Comparison of ENCODE assay signal across 20 cellular contexts in the genomic region with DNA sequence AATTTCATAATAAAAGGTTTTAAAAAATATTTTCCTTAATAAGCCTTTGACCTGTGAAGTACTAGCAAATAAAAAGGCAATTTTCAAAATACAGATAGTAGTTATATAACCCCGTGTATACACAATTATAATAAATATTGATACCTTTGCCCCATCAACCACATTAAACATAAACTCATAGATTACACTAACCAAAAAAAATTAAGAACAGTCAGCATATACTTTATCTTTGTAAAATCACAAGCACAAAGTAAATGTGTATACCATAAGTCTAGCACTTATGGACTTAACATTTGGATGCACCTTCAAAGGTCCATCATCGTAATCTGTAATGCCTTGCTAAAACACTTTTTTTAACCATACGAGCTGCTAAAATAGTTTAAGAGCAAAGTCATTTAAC.
"Had no signal": no experiment of that assay in that cellular context is flagged by ENCODE, and none has a peak within 500 bp of the region (broad histone marks: within the 10 kb centered on the region; RNA-seq: fewer than 3 reads in every experiment).

No MANE protein-coding gene starts in this region.

- H3K9me3 ChIP-seq: SJSA1 had no signal

- H3K4me1 ChIP-seq: SJSA1 had no signal

- H3K4me3 ChIP-seq: MG63, SJSA1, SK-N-MC had no signal

- H3K27ac ChIP-seq: SJSA1, SK-N-MC had no signal

- H3K27me3 ChIP-seq: MG63, SJSA1 had no signal

- H3K36me3 ChIP-seq: SJSA1 had no signal

- DNase-seq: Karpas-422, KG1, MG63, NCI-H1092, NCI-H1105 treated with DMSO at 0.1 percent for 48 hours, NCI-H1417 treated with DMSO at 0.1 percent for 48 hours, NCI-H146, NCI-H1694 treated with DMSO at 0.1 percent for 48 hours, NCI-H1930, NCI-H2081, NCI-H2107, NCI-H2227 treated with DMSO at 0.1 percent for 48 hours, NCI-H524, NCI-H526 treated with DMSO at 0.1 percent for 48 hours, NCI-H748 treated with DMSO at 0.1 percent for 48 hours, Right ventricle myocardium superior, RPMI8226, SIG-M5 had no signal
